ENCODE assay signal across 1 cellular context in the genomic region with DNA sequence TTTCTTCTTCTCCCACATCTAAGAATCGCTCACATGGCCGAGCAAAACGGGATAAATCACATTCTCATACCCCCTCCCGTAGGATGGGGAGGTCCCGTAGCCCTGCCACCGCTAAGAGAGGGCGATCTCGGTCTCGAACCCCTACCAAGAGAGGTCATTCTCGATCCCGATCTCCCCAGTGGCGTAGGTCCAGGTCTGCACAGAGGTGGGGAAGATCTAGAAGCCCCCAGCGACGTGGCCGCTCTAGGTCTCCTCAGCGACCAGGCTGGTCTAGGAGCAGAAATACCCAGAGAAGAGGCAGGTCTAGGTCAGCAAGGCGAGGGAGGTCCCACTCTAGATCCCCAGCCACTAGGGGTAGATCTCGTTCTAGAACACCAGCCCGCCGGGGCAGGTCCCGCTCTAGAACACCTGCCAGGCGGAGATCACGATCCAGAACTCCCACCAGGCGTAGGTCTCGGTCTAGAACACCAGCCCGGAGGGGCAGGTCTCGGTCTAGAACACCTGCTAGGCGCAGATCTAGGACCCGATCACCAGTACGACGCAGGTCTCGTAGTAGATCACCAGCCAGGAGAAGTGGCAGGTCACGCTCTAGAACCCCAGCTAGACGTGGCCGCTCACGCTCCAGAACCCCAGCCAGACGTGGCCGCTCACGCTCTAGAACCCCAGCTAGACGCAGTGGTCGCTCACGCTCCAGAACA.
A peak's percentile ranks its signal among the peaks of the same experiment; 100 is the strongest.
TF ChIP-seq lines count a peak whose summit lies in the region.

No MANE protein-coding gene starts in this region.

TF ChIP-seq in K562, 482 proteins besides CTCF, POLR2A, EP300 and RAD21:
- TF ChIP-seq RBM22 (IDR thresholded peaks at IDR 0.05; ENCODE audit: low read depth, low read length, poor library complexity, severe bottlenecking) (peak; percentile 64), EZH2 (IDR thresholded peaks at IDR 0.05; ENCODE audit: borderline replicate concordance, low read depth, low read length) (no peak), ZKSCAN8 (CRISPR knock-in tag; IDR thresholded peaks at IDR 0.05) (no peak), JUND (IDR thresholded peaks at IDR 0.05; ENCODE audit: borderline replicate concordance, low read depth, low read length) (no peak), JUND (tag; IDR thresholded peaks at IDR 0.05; ENCODE audit: borderline replicate concordance, low read depth, low read length) (no peak), ZNF274 (IDR thresholded peaks at IDR 0.05; ENCODE audit: borderline replicate concordance, low read depth, low read length) (no peak), CREM (IDR thresholded peaks at IDR 0.05; ENCODE audit: low read depth) (no peak), ZSCAN32 (CRISPR knock-in tag; IDR thresholded peaks at IDR 0.05) (no peak), RAD51 (IDR thresholded peaks at IDR 0.05; ENCODE audit: borderline replicate concordance, low read depth) (no peak), SIN3A (IDR thresholded peaks at IDR 0.05; ENCODE audit: borderline replicate concordance in 2 of 2, control insufficient read depth in 1 of 2, low read depth in 2 of 2, low read length in 2 of 2) (no peak), ZNF23 (CRISPR knock-in tag; IDR thresholded peaks at IDR 0.05) (no peak), MTF1 (CRISPR knock-in tag; IDR thresholded peaks at IDR 0.05; ENCODE audit: borderline replicate concordance) (no peak), POLR2AphosphoS5 (IDR thresholded peaks at IDR 0.05; ENCODE audit: control insufficient read depth, insufficient read depth, low read depth, low read length) (no peak; the same call in 1 of the 2 replicates), MCM3 (IDR thresholded peaks at IDR 0.05) (no peak), MED1 (CRISPR knock-in tag; IDR thresholded peaks at IDR 0.05; ENCODE audit: borderline replicate concordance) (no peak), POLR2G (IDR thresholded peaks at IDR 0.05; ENCODE audit: low read depth, low read length) (peak; percentile 57), ZKSCAN3 (CRISPR knock-in tag; IDR thresholded peaks at IDR 0.05) (no peak), HLTF (IDR thresholded peaks at IDR 0.05) (no peak), BMI1 (IDR thresholded peaks at IDR 0.05; ENCODE audit: low read length) (no peak), SP2 (IDR thresholded peaks at IDR 0.05; ENCODE audit: extremely low read depth, low read depth, low read length, poor library complexity, severe bottlenecking) (no peak), ZEB2 (IDR thresholded peaks at IDR 0.05) (no peak), ZC3H4 (CRISPR knock-in tag; IDR thresholded peaks at IDR 0.05; ENCODE audit: borderline replicate concordance) (no peak; the same call in 1 of the 2 replicates), RBFOX2 (IDR thresholded peaks at IDR 0.05; ENCODE audit: low read depth, low read length) (peak; percentile 67), RFX5 (IDR thresholded peaks at IDR 0.05; ENCODE audit: low read depth, low read length) (no peak), ZFP30 (CRISPR knock-in tag; IDR thresholded peaks at IDR 0.05; ENCODE audit: borderline replicate concordance) (no peak), ZNF764 (CRISPR knock-in tag; IDR thresholded peaks at IDR 0.05; ENCODE audit: low read depth) (no peak), HIVEP1 (CRISPR knock-in tag; IDR thresholded peaks at IDR 0.05) (no peak), SMC3 (conservative IDR thresholded peaks at IDR 0.05; ENCODE audit: insufficient read depth, low read depth, low read length) (no peak), KDM1A (IDR thresholded peaks at IDR 0.05) (peak in 1 of 2 experiments; percentile 74; a peak in 1 of 4 replicates), ATF1 (CRISPR knock-in tag; IDR thresholded peaks at IDR 0.05) (no peak), ATF1 (tag; IDR thresholded peaks at IDR 0.05) (no peak), ZNF780A (CRISPR knock-in tag; IDR thresholded peaks at IDR 0.05) (no peak), ESRRB (CRISPR knock-in tag; IDR thresholded peaks at IDR 0.05; ENCODE audit: borderline replicate concordance) (no peak), RBM39 (optimal IDR thresholded peaks at IDR 0.05; ENCODE audit: low read depth, low read length) (no peak), ESRRA (IDR thresholded peaks at IDR 0.05; ENCODE audit: borderline replicate concordance, low read depth) (no peak)
- TF ChIP-seq, protein P1, sequence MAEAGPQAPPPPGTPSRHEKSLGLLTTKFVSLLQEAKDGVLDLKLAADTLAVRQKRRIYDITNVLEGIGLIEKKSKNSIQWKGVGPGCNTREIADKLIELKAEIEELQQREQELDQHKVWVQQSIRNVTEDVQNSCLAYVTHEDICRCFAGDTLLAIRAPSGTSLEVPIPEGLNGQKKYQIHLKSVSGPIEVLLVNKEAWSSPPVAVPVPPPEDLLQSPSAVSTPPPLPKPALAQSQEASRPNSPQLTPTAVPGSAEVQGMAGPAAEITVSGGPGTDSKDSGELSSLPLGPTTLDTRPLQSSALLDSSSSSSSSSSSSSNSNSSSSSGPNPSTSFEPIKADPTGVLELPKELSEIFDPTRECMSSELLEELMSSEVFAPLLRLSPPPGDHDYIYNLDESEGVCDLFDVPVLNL (CRISPR knock-in tag; IDR thresholded peaks at IDR 0.05; ENCODE audit: low read depth), result no peak
- TF ChIP-seq, protein P2, sequence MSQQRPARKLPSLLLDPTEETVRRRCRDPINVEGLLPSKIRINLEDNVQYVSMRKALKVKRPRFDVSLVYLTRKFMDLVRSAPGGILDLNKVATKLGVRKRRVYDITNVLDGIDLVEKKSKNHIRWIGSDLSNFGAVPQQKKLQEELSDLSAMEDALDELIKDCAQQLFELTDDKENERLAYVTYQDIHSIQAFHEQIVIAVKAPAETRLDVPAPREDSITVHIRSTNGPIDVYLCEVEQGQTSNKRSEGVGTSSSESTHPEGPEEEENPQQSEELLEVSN (IDR thresholded peaks at IDR 0.05; ENCODE audit: borderline replicate concordance in 1 of 2, extremely low read depth in 1 of 2, insufficient read depth in 1 of 2, insufficient read length in 1 of 2, low read depth in 1 of 2, low read length in 1 of 2, poor library complexity in 1 of 2, severe bottlenecking in 1 of 2), result peak in 1 of 2 experiments; percentile 10
- TF ChIP-seq, protein P3, sequence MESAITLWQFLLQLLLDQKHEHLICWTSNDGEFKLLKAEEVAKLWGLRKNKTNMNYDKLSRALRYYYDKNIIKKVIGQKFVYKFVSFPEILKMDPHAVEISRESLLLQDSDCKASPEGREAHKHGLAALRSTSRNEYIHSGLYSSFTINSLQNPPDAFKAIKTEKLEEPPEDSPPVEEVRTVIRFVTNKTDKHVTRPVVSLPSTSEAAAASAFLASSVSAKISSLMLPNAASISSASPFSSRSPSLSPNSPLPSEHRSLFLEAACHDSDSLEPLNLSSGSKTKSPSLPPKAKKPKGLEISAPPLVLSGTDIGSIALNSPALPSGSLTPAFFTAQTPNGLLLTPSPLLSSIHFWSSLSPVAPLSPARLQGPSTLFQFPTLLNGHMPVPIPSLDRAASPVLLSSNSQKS (CRISPR knock-in tag; IDR thresholded peaks at IDR 0.05), result no peak
- TF ChIP-seq, protein P4, sequence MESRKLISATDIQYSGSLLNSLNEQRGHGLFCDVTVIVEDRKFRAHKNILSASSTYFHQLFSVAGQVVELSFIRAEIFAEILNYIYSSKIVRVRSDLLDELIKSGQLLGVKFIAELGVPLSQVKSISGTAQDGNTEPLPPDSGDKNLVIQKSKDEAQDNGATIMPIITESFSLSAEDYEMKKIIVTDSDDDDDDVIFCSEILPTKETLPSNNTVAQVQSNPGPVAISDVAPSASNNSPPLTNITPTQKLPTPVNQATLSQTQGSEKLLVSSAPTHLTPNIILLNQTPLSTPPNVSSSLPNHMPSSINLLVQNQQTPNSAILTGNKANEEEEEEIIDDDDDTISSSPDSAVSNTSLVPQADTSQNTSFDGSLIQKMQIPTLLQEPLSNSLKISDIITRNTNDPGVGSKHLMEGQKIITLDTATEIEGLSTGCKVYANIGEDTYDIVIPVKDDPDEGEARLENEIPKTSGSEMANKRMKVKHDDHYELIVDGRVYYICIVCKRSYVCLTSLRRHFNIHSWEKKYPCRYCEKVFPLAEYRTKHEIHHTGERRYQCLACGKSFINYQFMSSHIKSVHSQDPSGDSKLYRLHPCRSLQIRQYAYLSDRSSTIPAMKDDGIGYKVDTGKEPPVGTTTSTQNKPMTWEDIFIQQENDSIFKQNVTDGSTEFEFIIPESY (CRISPR knock-in tag; IDR thresholded peaks at IDR 0.05), result peak; percentile 97
- TF ChIP-seq, protein P5, sequence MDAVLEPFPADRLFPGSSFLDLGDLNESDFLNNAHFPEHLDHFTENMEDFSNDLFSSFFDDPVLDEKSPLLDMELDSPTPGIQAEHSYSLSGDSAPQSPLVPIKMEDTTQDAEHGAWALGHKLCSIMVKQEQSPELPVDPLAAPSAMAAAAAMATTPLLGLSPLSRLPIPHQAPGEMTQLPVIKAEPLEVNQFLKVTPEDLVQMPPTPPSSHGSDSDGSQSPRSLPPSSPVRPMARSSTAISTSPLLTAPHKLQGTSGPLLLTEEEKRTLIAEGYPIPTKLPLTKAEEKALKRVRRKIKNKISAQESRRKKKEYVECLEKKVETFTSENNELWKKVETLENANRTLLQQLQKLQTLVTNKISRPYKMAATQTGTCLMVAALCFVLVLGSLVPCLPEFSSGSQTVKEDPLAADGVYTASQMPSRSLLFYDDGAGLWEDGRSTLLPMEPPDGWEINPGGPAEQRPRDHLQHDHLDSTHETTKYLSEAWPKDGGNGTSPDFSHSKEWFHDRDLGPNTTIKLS (IDR thresholded peaks at IDR 0.05; ENCODE audit: borderline replicate concordance, low read depth), result peak; percentile 99; the same call in 1 of the 2 replicates
- TF ChIP-seq, protein P6, sequence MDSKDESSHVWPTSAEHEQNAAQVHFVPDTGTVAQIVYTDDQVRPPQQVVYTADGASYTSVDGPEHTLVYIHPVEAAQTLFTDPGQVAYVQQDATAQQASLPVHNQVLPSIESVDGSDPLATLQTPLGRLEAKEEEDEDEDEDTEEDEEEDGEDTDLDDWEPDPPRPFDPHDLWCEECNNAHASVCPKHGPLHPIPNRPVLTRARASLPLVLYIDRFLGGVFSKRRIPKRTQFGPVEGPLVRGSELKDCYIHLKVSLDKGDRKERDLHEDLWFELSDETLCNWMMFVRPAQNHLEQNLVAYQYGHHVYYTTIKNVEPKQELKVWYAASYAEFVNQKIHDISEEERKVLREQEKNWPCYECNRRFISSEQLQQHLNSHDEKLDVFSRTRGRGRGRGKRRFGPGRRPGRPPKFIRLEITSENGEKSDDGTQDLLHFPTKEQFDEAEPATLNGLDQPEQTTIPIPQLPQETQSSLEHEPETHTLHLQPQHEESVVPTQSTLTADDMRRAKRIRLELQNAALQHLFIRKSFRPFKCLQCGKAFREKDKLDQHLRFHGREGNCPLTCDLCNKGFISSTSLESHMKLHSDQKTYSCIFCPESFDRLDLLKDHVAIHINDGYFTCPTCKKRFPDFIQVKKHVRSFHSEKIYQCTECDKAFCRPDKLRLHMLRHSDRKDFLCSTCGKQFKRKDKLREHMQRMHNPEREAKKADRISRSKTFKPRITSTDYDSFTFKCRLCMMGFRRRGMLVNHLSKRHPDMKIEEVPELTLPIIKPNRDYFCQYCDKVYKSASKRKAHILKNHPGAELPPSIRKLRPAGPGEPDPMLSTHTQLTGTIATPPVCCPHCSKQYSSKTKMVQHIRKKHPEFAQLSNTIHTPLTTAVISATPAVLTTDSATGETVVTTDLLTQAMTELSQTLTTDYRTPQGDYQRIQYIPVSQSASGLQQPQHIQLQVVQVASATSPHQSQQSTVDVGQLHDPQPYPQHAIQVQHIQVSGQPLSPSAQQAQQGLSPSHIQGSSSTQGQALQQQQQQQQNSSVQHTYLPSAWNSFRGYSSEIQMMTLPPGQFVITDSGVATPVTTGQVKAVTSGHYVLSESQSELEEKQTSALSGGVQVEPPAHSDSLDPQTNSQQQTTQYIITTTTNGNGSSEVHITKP (IDR thresholded peaks at IDR 0.05; ENCODE audit: partially characterized antibody), result no peak
- TF ChIP-seq, protein P7, sequence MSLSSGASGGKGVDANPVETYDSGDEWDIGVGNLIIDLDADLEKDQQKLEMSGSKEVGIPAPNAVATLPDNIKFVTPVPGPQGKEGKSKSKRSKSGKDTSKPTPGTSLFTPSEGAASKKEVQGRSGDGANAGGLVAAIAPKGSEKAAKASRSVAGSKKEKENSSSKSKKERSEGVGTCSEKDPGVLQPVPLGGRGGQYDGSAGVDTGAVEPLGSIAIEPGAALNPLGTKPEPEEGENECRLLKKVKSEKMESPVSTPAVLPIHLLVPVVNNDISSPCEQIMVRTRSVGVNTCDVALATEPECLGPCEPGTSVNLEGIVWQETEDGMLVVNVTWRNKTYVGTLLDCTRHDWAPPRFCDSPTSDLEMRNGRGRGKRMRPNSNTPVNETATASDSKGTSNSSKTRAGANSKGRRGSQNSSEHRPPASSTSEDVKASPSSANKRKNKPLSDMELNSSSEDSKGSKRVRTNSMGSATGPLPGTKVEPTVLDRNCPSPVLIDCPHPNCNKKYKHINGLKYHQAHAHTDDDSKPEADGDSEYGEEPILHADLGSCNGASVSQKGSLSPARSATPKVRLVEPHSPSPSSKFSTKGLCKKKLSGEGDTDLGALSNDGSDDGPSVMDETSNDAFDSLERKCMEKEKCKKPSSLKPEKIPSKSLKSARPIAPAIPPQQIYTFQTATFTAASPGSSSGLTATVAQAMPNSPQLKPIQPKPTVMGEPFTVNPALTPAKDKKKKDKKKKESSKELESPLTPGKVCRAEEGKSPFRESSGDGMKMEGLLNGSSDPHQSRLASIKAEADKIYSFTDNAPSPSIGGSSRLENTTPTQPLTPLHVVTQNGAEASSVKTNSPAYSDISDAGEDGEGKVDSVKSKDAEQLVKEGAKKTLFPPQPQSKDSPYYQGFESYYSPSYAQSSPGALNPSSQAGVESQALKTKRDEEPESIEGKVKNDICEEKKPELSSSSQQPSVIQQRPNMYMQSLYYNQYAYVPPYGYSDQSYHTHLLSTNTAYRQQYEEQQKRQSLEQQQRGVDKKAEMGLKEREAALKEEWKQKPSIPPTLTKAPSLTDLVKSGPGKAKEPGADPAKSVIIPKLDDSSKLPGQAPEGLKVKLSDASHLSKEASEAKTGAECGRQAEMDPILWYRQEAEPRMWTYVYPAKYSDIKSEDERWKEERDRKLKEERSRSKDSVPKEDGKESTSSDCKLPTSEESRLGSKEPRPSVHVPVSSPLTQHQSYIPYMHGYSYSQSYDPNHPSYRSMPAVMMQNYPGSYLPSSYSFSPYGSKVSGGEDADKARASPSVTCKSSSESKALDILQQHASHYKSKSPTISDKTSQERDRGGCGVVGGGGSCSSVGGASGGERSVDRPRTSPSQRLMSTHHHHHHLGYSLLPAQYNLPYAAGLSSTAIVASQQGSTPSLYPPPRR (CRISPR knock-in tag; IDR thresholded peaks at IDR 0.05; ENCODE audit: borderline replicate concordance), result no peak
- TF ChIP-seq, protein P8, sequence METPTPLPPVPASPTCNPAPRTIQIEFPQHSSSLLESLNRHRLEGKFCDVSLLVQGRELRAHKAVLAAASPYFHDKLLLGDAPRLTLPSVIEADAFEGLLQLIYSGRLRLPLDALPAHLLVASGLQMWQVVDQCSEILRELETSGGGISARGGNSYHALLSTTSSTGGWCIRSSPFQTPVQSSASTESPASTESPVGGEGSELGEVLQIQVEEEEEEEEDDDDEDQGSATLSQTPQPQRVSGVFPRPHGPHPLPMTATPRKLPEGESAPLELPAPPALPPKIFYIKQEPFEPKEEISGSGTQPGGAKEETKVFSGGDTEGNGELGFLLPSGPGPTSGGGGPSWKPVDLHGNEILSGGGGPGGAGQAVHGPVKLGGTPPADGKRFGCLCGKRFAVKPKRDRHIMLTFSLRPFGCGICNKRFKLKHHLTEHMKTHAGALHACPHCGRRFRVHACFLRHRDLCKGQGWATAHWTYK (CRISPR knock-in tag; IDR thresholded peaks at IDR 0.05), result 0 out of 2 replicates have a peak, but pooled peaks have one; percentile 37
